Comparison of ENCODE assay signal across 8 cellular contexts in genomic region chr1:1858382-1859086, GRCh38. TPM values are rescaled to one million over a fixed set of nuclear protein-coding genes. Genes with fewer than 3 reads are reported as not detected.
DNase-seq lines count a peak whose midpoint lies in the region; ATAC-seq and TF ChIP-seq lines count a peak whose summit lies in the region.

No MANE protein-coding gene starts in this region.

- H3K27me3 Mint-ChIP-seq in GM23338 (ENCODE audit: insufficient read depth, low read depth, poor library complexity), result peaks cover 4% of the 10 kb centered on the region
- no peaks in the 10 kb centered on the region for H3K27me3 Mint-ChIP-seq in stimulated activated naive B cell treated with anti-CD40 and anti-IgM and Interleukin-4, amounts not matched to agents 10 μg/mL and 1 μg/mL and 100 μg/mL, for 72 hours

- peaks cover 29% of the 10 kb centered on the region for H3K4me1 ChIP-seq in GM23338 (ENCODE audit: insufficient read depth)

- no peak overlapping the region for H3K4me3 ChIP-seq in GM23338
- H3K4me3 ChIP-seq in kidney epithelial cell (ENCODE audit: low read depth, low read length), result no peak overlapping the region

- H3K4me2 ChIP-seq in GM23338, result peak overlapping the region; percentile 26; the same call in 1 of the 2 replicates

- no peaks in the 10 kb centered on the region for H3K9me3 Mint-ChIP-seq in GM23338
- H3K9me3 Mint-ChIP-seq in stimulated activated naive B cell treated with anti-CD40 and anti-IgM and Interleukin-4, amounts not matched to agents 10 μg/mL and 1 μg/mL and 100 μg/mL, for 72 hours, result no peaks in the 10 kb centered on the region

- peaks cover 35% of the 10 kb centered on the region for H3K4me1 Mint-ChIP-seq in GM23338
- peaks cover 55 to 95% of the 10 kb centered on the region in 2 donors for H3K4me1 Mint-ChIP-seq in stimulated activated naive B cell treated with anti-CD40 and anti-IgM and Interleukin-4, amounts not matched to agents 10 μg/mL and 1 μg/mL and 100 μg/mL, for 72 hours

- peak overlapping the region; percentile 32; the same call in 1 of the 2 replicates for H3K27ac Mint-ChIP-seq in GM23338
- peak overlapping the region; percentile 56 for H3K27ac Mint-ChIP-seq in stimulated activated naive B cell treated with anti-CD40 and anti-IgM and Interleukin-4, amounts not matched to agents 10 μg/mL and 1 μg/mL and 100 μg/mL, for 72 hours

- H3K36me3 Mint-ChIP-seq in GM23338 (ENCODE audit: low read depth), result peaks cover 4% of the 10 kb centered on the region; the same call in 2 of the 3 replicates
- peaks cover 5 to 12% of the 10 kb centered on the region in 2 donors for H3K36me3 Mint-ChIP-seq in stimulated activated naive B cell treated with anti-CD40 and anti-IgM and Interleukin-4, amounts not matched to agents 10 μg/mL and 1 μg/mL and 100 μg/mL, for 72 hours

- peaks cover 75% of the 10 kb centered on the region for H4K20me1 ChIP-seq in GM23338 (replicated peaks; ENCODE audit: insufficient read depth)

- H3K36me3 ChIP-seq in GM23338 (ENCODE audit: insufficient read depth), result no peaks in the 10 kb centered on the region
- no peaks in the 10 kb centered on the region for H3K36me3 ChIP-seq in kidney epithelial cell (ENCODE audit: control insufficient read depth, insufficient read depth, low read length)

- H3K27me3 ChIP-seq in GM23338 (ENCODE audit: insufficient read depth) (no peaks in the 10 kb centered on the region), kidney epithelial cell (ENCODE audit: control insufficient read depth, insufficient read depth, low read length) (no peaks in the 10 kb centered on the region)

- TF ChIP-seq CTCF in GM23338 (conservative IDR thresholded peaks at IDR 0.05; ENCODE audit: low read depth in 2 of 2), result peak; percentile 38 to 58; a peak in 3 of 4 replicates
- peak; percentile 23 for TF ChIP-seq CTCF in kidney epithelial cell (IDR thresholded peaks at IDR 0.05; ENCODE audit: insufficient read depth, low read length, poor library complexity, severe bottlenecking)

- ATAC-seq in GM23338, result peak; percentile 51
- ATAC-seq in stimulated activated naive B cell treated with anti-CD40 and anti-IgM and Interleukin-4, amounts not matched to agents 10 μg/mL and 1 μg/mL and 100 μg/mL, for 72 hours (replicated peaks), result no peak

- H3F3A ChIP-seq in GM23338 (replicated peaks; ENCODE audit: low read depth), result peaks cover 15% of the 10 kb centered on the region; the same call in 1 of the 2 replicates

- DNase-seq in AG08395 (ENCODE audit: low spot score), result peak; percentile 89
- DNase-seq in GM23338 (ENCODE audit: low spot score), result peak; percentile 72
- DNase-seq in SHP77 treated with DMSO at 0.1 percent for 48 hours (lab: John Stamatoyannopoulos, UW), result peak; percentile 68
- DNase-seq in cerebellum (ENCODE audit: low spot score), result peak; percentile 52
- no peak for DNase-seq in kidney epithelial cell (ENCODE audit: low read depth)
- DNase-seq in stimulated activated naive B cell treated with anti-CD40 and anti-IgM and Interleukin-4, amounts not matched to agents 10 μg/mL and 1 μg/mL and 100 μg/mL, for 72 hours, result no peak
- no peak for DNase-seq in NOMO-1 treated with dmso at 0.1 percent for 144 hours (lab: John Stamatoyannopoulos, UW; ENCODE audit: unreplicated experiment)
- no peak for DNase-seq in activated CD4-positive, CD25-positive, alpha-beta regulatory T cell (lab: John Stamatoyannopoulos, UW)

- no peak overlapping the region for H2AFZ ChIP-seq in GM23338

- no peak overlapping the region for H3K4me3 Mint-ChIP-seq in GM23338
- peak overlapping the region in 1 of 2 donors; percentile 35 for H3K4me3 Mint-ChIP-seq in stimulated activated naive B cell treated with anti-CD40 and anti-IgM and Interleukin-4, amounts not matched to agents 10 μg/mL and 1 μg/mL and 100 μg/mL, for 72 hours

- H3K79me2 ChIP-seq in GM23338 (replicated peaks; ENCODE audit: insufficient read depth), result peaks cover 97% of the 10 kb centered on the region

- H3K9me2 ChIP-seq in GM23338 (ENCODE audit: insufficient read depth), result no peaks in the 10 kb centered on the region

- peak overlapping the region; percentile 91 for H3K27ac ChIP-seq in GM23338 (ENCODE audit: low read depth)

TF ChIP-seq in GM23338, 12 proteins besides CTCF, POLR2A, EP300 and RAD21:
- TF ChIP-seq NANOG (IDR thresholded peaks at IDR 0.05; ENCODE audit: borderline replicate concordance), result no peak
- TF ChIP-seq ZNF114 (CRISPR knock-in tag; IDR thresholded peaks at IDR 0.05), result no peak
- TF ChIP-seq ZNF331 (CRISPR knock-in tag; IDR thresholded peaks at IDR 0.05; ENCODE audit: low read depth), result no peak
- TF ChIP-seq JUNB (IDR thresholded peaks at IDR 0.05; ENCODE audit: unreplicated experiment), result no peak
- TF ChIP-seq STAT1 (IDR thresholded peaks at IDR 0.05; ENCODE audit: unreplicated experiment), result no peak
- TF ChIP-seq CREB1 (CRISPR knock-in tag; IDR thresholded peaks at IDR 0.05; ENCODE audit: low read depth), result peak; percentile 89
- TF ChIP-seq, protein P1, sequence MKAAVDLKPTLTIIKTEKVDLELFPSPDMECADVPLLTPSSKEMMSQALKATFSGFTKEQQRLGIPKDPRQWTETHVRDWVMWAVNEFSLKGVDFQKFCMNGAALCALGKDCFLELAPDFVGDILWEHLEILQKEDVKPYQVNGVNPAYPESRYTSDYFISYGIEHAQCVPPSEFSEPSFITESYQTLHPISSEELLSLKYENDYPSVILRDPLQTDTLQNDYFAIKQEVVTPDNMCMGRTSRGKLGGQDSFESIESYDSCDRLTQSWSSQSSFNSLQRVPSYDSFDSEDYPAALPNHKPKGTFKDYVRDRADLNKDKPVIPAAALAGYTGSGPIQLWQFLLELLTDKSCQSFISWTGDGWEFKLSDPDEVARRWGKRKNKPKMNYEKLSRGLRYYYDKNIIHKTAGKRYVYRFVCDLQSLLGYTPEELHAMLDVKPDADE (IDR thresholded peaks at IDR 0.05), result no peak

RNA-seq across cellular contexts. Expression of gene GNB1, which starts 32.4 kb away (rescaled TPM):
- total RNA-seq in GM23338 (2014; rRNA removed; shearing (Covaris generic)), result 138 and 147 TPM in 2 replicates
- 65.4 and 78.6 TPM in 2 replicates for polyA plus RNA-seq in GM23338 (2016; fragmentation: Nextera tagmentation; extraction: Ambion mirVana)
- total RNA-seq in cerebellum (207 TPM), kidney epithelial cell (257 and 261 TPM in 2 replicates)

RNA-seq across cellular contexts. Expression of gene CALML6, which starts 56.5 kb away (rescaled TPM):
- 0.82 and 0.87 TPM in 2 replicates for total RNA-seq in GM23338 (2014; rRNA removed; shearing (Covaris generic))
- 0.42 TPM in 1 of 2 replicates, not detected in the other for polyA plus RNA-seq in GM23338 (2016; fragmentation: Nextera tagmentation; extraction: Ambion mirVana)
- total RNA-seq in cerebellum, result 0.18 TPM
- 0.04 TPM in 1 of 2 replicates, not detected in the other for total RNA-seq in kidney epithelial cell

Comparison
In these comparisons a context has a peak if more than half of its experiments do, and no peak if none do; other contexts are left out.
1. DNase-seq: peak in AG08395 (single experiment), GM23338 (single experiment), SHP77 treated with DMSO at 0.1 percent for 48 hours (single experiment) and cerebellum (single experiment); none in kidney epithelial cell (single experiment), stimulated activated naive B cell treated with anti-CD40 and anti-IgM and Interleukin-4, amounts not matched to agents 10 μg/mL and 1 μg/mL and 100 μg/mL, for 72 hours (single experiment), NOMO-1 treated with dmso at 0.1 percent for 144 hours (single experiment) and activated CD4-positive, CD25-positive, alpha-beta regulatory T cell (0 of 4).